ENCODE assay signal across 1 cellular context in the genomic region with DNA sequence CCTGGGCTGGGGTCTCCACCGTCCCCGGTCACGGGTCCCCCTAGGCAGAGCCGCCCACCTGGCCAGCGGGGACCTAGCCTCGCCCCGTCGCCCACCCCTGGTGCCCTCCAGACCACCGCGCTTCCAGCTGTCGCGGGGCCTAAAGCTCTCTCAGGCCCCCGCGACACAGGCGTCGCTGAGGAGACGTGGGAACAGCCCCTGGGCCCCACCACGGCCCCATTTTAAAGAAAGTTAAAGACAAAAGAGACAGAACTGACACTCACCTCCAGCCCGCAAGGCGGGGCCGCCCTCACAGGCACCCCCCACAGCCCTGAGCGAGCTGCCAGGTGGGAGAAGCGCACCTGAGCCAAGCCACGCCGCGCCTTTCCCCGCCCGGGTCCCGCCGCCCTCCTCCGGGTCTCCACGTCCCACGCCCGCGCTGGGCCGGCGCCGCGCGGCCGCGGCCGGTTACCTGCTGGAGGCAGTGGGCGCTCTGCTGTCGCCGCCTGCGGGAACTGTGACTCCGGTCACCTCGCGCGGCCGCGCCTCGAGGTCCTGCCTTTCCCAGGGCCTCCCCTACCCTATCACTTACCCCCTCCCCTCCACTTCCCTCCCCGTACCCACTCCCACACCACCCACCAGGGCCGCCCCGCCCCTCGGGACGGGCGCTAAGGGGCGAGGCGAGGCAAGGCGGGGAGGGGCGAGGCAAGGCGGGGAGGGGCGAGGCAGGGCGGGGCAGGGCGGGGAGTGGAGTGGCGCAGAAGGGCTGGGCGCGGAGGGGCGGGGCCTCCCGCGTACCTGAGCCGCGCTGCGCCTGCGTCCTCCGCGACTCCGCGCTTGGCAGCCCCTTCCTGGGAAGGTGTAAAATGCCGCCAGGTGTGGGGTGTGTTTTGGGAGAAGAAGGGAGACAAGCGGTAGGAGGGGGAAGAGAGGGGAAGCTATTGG.
A peak's percentile ranks its signal among the peaks of the same experiment; 100 is the strongest.
TF ChIP-seq lines count a peak whose summit lies in the region.

No MANE protein-coding gene starts in this region.

TF ChIP-seq in K562, 482 proteins besides CTCF, POLR2A, EP300 and RAD21 (continued from another document):
- TF ChIP-seq, protein P1, sequence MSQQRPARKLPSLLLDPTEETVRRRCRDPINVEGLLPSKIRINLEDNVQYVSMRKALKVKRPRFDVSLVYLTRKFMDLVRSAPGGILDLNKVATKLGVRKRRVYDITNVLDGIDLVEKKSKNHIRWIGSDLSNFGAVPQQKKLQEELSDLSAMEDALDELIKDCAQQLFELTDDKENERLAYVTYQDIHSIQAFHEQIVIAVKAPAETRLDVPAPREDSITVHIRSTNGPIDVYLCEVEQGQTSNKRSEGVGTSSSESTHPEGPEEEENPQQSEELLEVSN (IDR thresholded peaks at IDR 0.05; ENCODE audit: borderline replicate concordance in 1 of 2, extremely low read depth in 1 of 2, insufficient read depth in 1 of 2, insufficient read length in 1 of 2, low read depth in 1 of 2, low read length in 1 of 2, poor library complexity in 1 of 2, severe bottlenecking in 1 of 2): peak in 1 of 2 experiments; percentile 58
- no peak for TF ChIP-seq KDM4B (IDR thresholded peaks at IDR 0.05; ENCODE audit: borderline replicate concordance in 2 of 2, low read depth in 1 of 2)
- TF ChIP-seq MEF2A (IDR thresholded peaks at IDR 0.05; ENCODE audit: control insufficient read depth, low read depth, low read length): no peak
- no peak for TF ChIP-seq POLR3G (IDR thresholded peaks at IDR 0.05; ENCODE audit: extremely low read depth, insufficient read length, insufficient replicate concordance)
- no peak for TF ChIP-seq HNRNPLL (IDR thresholded peaks at IDR 0.05; ENCODE audit: low read depth, low read length, poor library complexity, severe bottlenecking)
- no peak for TF ChIP-seq ZBTB1 (CRISPR knock-in tag; IDR thresholded peaks at IDR 0.05; ENCODE audit: borderline replicate concordance, low read depth)
- TF ChIP-seq, protein P2, sequence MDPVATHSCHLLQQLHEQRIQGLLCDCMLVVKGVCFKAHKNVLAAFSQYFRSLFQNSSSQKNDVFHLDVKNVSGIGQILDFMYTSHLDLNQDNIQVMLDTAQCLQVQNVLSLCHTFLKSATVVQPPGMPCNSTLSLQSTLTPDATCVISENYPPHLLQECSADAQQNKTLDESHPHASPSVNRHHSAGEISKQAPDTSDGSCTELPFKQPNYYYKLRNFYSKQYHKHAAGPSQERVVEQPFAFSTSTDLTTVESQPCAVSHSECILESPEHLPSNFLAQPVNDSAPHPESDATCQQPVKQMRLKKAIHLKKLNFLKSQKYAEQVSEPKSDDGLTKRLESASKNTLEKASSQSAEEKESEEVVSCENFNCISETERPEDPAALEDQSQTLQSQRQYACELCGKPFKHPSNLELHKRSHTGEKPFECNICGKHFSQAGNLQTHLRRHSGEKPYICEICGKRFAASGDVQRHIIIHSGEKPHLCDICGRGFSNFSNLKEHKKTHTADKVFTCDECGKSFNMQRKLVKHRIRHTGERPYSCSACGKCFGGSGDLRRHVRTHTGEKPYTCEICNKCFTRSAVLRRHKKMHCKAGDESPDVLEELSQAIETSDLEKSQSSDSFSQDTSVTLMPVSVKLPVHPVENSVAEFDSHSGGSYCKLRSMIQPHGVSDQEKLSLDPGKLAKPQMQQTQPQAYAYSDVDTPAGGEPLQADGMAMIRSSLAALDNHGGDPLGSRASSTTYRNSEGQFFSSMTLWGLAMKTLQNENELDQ (CRISPR knock-in tag; IDR thresholded peaks at IDR 0.05; ENCODE audit: borderline replicate concordance): no peak
- TF ChIP-seq, protein P3, sequence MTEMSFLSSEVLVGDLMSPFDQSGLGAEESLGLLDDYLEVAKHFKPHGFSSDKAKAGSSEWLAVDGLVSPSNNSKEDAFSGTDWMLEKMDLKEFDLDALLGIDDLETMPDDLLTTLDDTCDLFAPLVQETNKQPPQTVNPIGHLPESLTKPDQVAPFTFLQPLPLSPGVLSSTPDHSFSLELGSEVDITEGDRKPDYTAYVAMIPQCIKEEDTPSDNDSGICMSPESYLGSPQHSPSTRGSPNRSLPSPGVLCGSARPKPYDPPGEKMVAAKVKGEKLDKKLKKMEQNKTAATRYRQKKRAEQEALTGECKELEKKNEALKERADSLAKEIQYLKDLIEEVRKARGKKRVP (CRISPR knock-in tag; IDR thresholded peaks at IDR 0.05): no peak
